ENCODE assay signal across 1 cellular context in the genomic region with DNA sequence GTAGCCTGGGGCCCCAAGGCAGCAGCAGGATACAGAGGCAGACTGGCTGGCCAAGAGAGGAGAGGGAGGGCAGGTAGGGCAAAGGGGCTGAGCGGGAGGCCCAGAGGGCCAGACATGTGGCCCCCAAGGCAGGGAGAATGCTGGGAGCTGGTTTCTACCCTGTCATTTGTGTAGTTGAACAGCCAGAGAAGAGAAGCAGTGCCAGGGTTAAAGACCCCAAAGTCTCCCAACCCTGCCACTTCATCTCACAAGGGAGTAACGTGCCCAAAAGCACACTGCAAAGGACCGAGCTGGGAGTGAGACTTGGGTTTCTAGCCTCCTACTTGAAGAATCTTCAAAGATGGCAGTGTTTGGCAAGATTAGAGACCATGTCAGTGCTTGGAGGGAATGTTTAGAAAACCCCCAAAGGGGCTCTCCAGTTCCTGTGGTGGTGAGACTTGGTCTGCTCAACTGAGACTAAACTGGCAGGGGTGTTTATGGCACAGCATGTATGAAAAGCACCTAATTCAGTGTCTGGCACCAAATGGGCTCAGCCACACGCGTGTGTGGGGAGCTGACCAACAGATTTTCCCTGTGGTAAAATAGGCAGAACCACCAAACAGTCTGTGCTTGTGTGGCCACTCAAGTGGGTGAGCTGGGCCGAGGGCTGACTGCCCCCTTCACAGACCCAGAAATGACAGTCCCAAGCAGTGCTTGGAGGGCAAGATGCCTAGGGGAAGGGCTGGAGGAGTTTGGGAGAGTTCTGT.
TF ChIP-seq lines count a peak whose summit lies in the region.

No MANE protein-coding gene starts in this region.

TF ChIP-seq in GM12878, 131 proteins besides CTCF, POLR2A, EP300 and RAD21:
- TF ChIP-seq JUNB (IDR thresholded peaks at IDR 0.05) (no peak), CREM (IDR thresholded peaks at IDR 0.05; ENCODE audit: low read depth) (no peak), BRCA1 (IDR thresholded peaks at IDR 0.05; ENCODE audit: low read depth, low read length) (no peak), KAT2A (conservative IDR thresholded peaks at IDR 0.05; ENCODE audit: control insufficient read depth, low read depth, low read length) (no peak), TBL1XR1 (IDR thresholded peaks at IDR 0.05; ENCODE audit: low read depth, low read length) (no peak), YBX1 (IDR thresholded peaks at IDR 0.05) (no peak), MTA3 (IDR thresholded peaks at IDR 0.05; ENCODE audit: borderline replicate concordance, low read length) (no peak), NFIC (IDR thresholded peaks at IDR 0.05; ENCODE audit: low read depth, low read length) (no peak), POLR2AphosphoS5 (IDR thresholded peaks at IDR 0.05; ENCODE audit: low read length) (no peak), POLR2AphosphoS2 (IDR thresholded peaks at IDR 0.05; ENCODE audit: low read depth, low read length) (no peak), IKZF2 (IDR thresholded peaks at IDR 0.05) (no peak), IRF4 (IDR thresholded peaks at IDR 0.05; ENCODE audit: low read depth, low read length) (no peak)
- TF ChIP-seq, protein P1, sequence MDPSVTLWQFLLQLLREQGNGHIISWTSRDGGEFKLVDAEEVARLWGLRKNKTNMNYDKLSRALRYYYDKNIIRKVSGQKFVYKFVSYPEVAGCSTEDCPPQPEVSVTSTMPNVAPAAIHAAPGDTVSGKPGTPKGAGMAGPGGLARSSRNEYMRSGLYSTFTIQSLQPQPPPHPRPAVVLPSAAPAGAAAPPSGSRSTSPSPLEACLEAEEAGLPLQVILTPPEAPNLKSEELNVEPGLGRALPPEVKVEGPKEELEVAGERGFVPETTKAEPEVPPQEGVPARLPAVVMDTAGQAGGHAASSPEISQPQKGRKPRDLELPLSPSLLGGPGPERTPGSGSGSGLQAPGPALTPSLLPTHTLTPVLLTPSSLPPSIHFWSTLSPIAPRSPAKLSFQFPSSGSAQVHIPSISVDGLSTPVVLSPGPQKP (IDR thresholded peaks at IDR 0.05; ENCODE audit: low read depth, low read length) = no peak
- TF ChIP-seq, protein P2, sequence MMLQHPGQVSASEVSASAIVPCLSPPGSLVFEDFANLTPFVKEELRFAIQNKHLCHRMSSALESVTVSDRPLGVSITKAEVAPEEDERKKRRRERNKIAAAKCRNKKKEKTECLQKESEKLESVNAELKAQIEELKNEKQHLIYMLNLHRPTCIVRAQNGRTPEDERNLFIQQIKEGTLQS (IDR thresholded peaks at IDR 0.05; ENCODE audit: borderline replicate concordance, extremely low read depth, low read depth, low read length) = no peak
TF ChIP-seq in GM12878: peak in this region for 0.
